ENCODE assay signal across 9 cellular contexts in the genomic region with DNA sequence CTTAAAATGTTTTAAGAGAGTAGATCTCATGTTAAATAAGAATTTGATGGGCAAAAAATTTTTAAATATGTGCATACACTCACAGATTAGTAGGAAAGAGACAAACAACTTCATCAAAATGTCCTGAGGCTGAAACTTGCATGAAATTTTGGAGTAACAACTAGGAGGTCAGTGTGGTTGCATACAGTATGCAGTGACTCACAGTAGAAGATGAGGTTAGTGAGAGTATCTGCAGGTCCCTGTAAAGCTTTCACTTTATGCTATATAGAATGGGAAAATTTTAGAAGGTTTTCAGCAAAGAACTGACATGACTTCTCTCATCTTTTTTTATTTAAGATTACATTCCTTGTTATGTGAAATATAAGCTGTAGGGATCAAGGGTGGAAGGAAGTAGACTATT.
"Had no signal": no experiment of that assay in that cellular context is flagged by ENCODE, and none has a peak within 500 bp of the region (broad histone marks: within the 10 kb centered on the region; RNA-seq: fewer than 3 reads in every experiment).

No MANE protein-coding gene starts in this region.

- ATAC-seq: GM23338, HCT116, HepG2 had no signal

- H3K36me3 ChIP-seq: HAP-1 had no signal

- H3K9ac ChIP-seq: KMS-11 had no signal

- H3K4me3 ChIP-seq: GM23338, HAP-1 had no signal

- H3K27ac ChIP-seq: HL-60, KMS-11 had no signal

- H3K9me3 ChIP-seq: HAP-1 had no signal

- H2AFZ ChIP-seq: GM23338 had no signal

- H3K4me2 ChIP-seq: GM23338, KMS-11 had no signal

- DNase-seq: H7, HFFc6, KBM-7 had no signal
